Comparison of ENCODE assay signal across 8 cellular contexts in the genomic region with DNA sequence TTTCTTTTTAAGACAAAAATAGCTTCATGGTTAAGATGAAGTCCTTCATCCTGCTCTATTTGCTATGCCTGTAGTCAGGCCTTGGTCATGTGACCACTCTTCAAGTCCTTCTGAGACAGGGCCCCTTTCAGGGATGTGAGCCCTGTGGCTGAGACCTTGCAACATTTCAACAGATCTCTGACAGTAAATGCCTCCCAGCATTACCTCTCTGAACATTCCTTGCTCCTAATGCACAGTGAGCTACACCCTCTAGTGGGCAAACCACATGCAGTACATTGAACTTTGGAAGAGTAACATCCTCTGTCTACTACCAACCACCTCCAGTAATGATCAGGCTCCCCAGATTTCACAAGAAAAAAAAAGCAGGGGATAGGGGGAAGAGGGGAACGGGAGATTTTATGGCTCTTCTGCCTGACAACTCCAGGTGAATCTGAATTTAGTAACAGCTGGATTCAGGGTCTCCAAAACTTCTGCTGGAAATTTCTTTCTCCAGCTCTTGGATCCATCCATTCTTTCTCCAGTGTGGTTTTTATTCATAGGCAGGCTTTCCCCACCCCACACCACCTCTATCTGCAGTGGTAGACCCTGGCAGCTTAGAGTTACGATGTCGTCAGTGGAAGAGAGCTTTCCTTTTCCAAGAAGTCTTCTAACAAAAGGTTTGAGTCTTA. TPM values are rescaled to one million over a fixed set of nuclear protein-coding genes. Genes with fewer than 3 reads are reported as not detected.
DNase-seq lines count a peak whose midpoint lies in the region; ATAC-seq and TF ChIP-seq lines count a peak whose summit lies in the region.

No MANE protein-coding gene starts in this region.

- TF ChIP-seq POLR2A in spleen (IDR thresholded peaks at IDR 0.05): no peak

- H3K27ac ChIP-seq in right atrium auricular region (no peak overlapping the region), spleen (no peak overlapping the region)

- H3K4me3 Mint-ChIP-seq in activated naive CD8-positive, alpha-beta T cell treated with anti-CD3 and anti-CD28 coated beads, Interleukin-2, amount 10 ng/mL, durations not matched to agents 7 days and 5 days: no peak overlapping the region
- no peak overlapping the region for H3K4me3 Mint-ChIP-seq in activated T-cell treated with anti-CD3 and anti-CD28 coated beads, Interleukin-2, amount 50 U/mL, for 4 hours

- H3K27me3 ChIP-seq in right atrium auricular region (no peaks in the 10 kb centered on the region), spleen (replicated peaks in 1 of 7) (no peaks in the 10 kb centered on the region)

- POLR2A ChIA-PET in activated naive CD8-positive, alpha-beta T cell treated with anti-CD3 and anti-CD28 coated beads, Interleukin-2, amount 10 ng/mL, durations not matched to agents 7 days and 5 days (lab: Charles Lee): no interaction called here

- H3K4me1 Mint-ChIP-seq in activated naive CD8-positive, alpha-beta T cell treated with anti-CD3 and anti-CD28 coated beads, Interleukin-2, amount 10 ng/mL, durations not matched to agents 7 days and 5 days: peaks cover 10% of the 10 kb centered on the region
- peaks cover 8% of the 10 kb centered on the region for H3K4me1 Mint-ChIP-seq in activated T-cell treated with anti-CD3 and anti-CD28 coated beads, Interleukin-2, amount 50 U/mL, for 4 hours (ENCODE audit: low read depth)

- 70 to 89% (median 79%) methylated on average over 3 of the region's 3 CpGs for WGBS in spleen, 5 donors

- peaks cover 13% of the 10 kb centered on the region for H3K9me3 Mint-ChIP-seq in activated naive CD8-positive, alpha-beta T cell treated with anti-CD3 and anti-CD28 coated beads, Interleukin-2, amount 10 ng/mL, durations not matched to agents 7 days and 5 days
- H3K9me3 Mint-ChIP-seq in activated T-cell treated with anti-CD3 and anti-CD28 coated beads, Interleukin-2, amount 50 U/mL, for 4 hours: peaks cover 7% of the 10 kb centered on the region

- no peaks in the 10 kb centered on the region for H3K9me3 ChIP-seq in right atrium auricular region
- H3K9me3 ChIP-seq in spleen: peaks cover 0 to 15% (median 9%) of the 10 kb centered on the region in 8 donors

- TF ChIP-seq CTCF in right atrium auricular region (IDR thresholded peaks at IDR 0.05) (peak; percentile 28 to 73), spleen (IDR thresholded peaks at IDR 0.05 in 8 of 11, conservative IDR thresholded peaks at IDR 0.05 in 3 of 11) (peak in 8 of 11 experiments; percentile 22 to 56 (median 48))

- H3K4me1 ChIP-seq in right atrium auricular region (no peaks in the 10 kb centered on the region), spleen (no peaks in the 10 kb centered on the region)

- peak; percentile 86 for ATAC-seq in GM19035 (IDR thresholded peaks at IDR 0.05; ENCODE audit: unreplicated experiment)
- peak; percentile 84 for ATAC-seq in HG03159 (IDR thresholded peaks at IDR 0.05; ENCODE audit: unreplicated experiment)
- peak; percentile 42 for ATAC-seq in activated naive CD8-positive, alpha-beta T cell treated with anti-CD3 and anti-CD28 coated beads, Interleukin-2, amount 10 ng/mL, durations not matched to agents 7 days and 5 days (ENCODE audit: low read depth)
- no peak for ATAC-seq in activated T-cell treated with anti-CD3 and anti-CD28 coated beads, Interleukin-2, amount 50 U/mL, for 4 hours

- no peak overlapping the region for H3K27ac Mint-ChIP-seq in activated naive CD8-positive, alpha-beta T cell treated with anti-CD3 and anti-CD28 coated beads, Interleukin-2, amount 10 ng/mL, durations not matched to agents 7 days and 5 days

- intact Hi-C loops in spleen (cut with DNase I; ENCODE audit: low total_unique reads): no loop called here

- H3K36me3 ChIP-seq in right atrium auricular region (no peaks in the 10 kb centered on the region), spleen (peaks cover 0 to 19% (median 0%) of the 10 kb centered on the region in 6 donors)

- peaks cover 18% of the 10 kb centered on the region for H3K36me3 Mint-ChIP-seq in activated naive CD8-positive, alpha-beta T cell treated with anti-CD3 and anti-CD28 coated beads, Interleukin-2, amount 10 ng/mL, durations not matched to agents 7 days and 5 days
- peaks cover 10% of the 10 kb centered on the region for H3K36me3 Mint-ChIP-seq in activated T-cell treated with anti-CD3 and anti-CD28 coated beads, Interleukin-2, amount 50 U/mL, for 4 hours (ENCODE audit: insufficient read depth)

- DNase-seq in DMS153 treated with DMSO at 0.1 percent for 48 hours (lab: John Stamatoyannopoulos, UW; ENCODE audit: unreplicated experiment) (peak; percentile 6), NCI-H510A (lab: John Stamatoyannopoulos, UW) (peak; percentile 20), right atrium auricular region (ENCODE audit: low spot score) (no peak), spleen (no peak)
- DNase-seq in activated naive CD8-positive, alpha-beta T cell treated with anti-CD3 and anti-CD28 coated beads, Interleukin-2, amount 10 ng/mL, durations not matched to agents 7 days and 5 days: no peak
- no peak for DNase-seq in activated T-cell treated with anti-CD3 and anti-CD28 coated beads, Interleukin-2, amount 50 U/mL, for 4 hours

- H3K27me3 Mint-ChIP-seq in activated naive CD8-positive, alpha-beta T cell treated with anti-CD3 and anti-CD28 coated beads, Interleukin-2, amount 10 ng/mL, durations not matched to agents 7 days and 5 days: no peaks in the 10 kb centered on the region
- peaks cover under 1% of the 10 kb centered on the region for H3K27me3 Mint-ChIP-seq in activated T-cell treated with anti-CD3 and anti-CD28 coated beads, Interleukin-2, amount 50 U/mL, for 4 hours (ENCODE audit: low read depth)

- H3K4me3 ChIP-seq in right atrium auricular region: no peak overlapping the region
- no peak overlapping the region for H3K4me3 ChIP-seq in spleen

RNA-seq across cellular contexts. Expression of gene FBXO38, which starts 8.9 kb away (rescaled TPM):
- total RNA-seq in activated naive CD8-positive, alpha-beta T cell treated with anti-CD3 and anti-CD28 coated beads, Interleukin-2, amount 10 ng/mL, durations not matched to agents 7 days and 5 days: 10 to 100 TPM; 60.5 to 65.8 TPM
- total RNA-seq in right atrium auricular region: 10 to 100 TPM; 32.2 to 36.7 TPM
- 100 to 1,000 TPM in 1 of 7 donors, 10 to 100 TPM in 6; 50.4 to 119 (median 76.9) TPM for total RNA-seq in spleen
- polyA plus RNA-seq in spleen: 10 to 100 TPM; 14.3 to 14.5 (median 14.4) TPM
- 10 to 100 TPM; 29.8 to 31.5 (median 30.5) TPM for total RNA-seq in activated T-cell treated with anti-CD3 and anti-CD28 coated beads, Interleukin-2, amount 50 U/mL, for 4 hours

RNA-seq across cellular contexts. Expression of gene SPINK9, which starts 39.5 kb away (rescaled TPM):
- total RNA-seq in activated naive CD8-positive, alpha-beta T cell treated with anti-CD3 and anti-CD28 coated beads, Interleukin-2, amount 10 ng/mL, durations not matched to agents 7 days and 5 days: not detected
- total RNA-seq in right atrium auricular region (not detected), spleen (not detected)
- not detected for polyA plus RNA-seq in spleen
- not detected for total RNA-seq in activated T-cell treated with anti-CD3 and anti-CD28 coated beads, Interleukin-2, amount 50 U/mL, for 4 hours

Comparison
In these comparisons a context has a peak if more than half of its experiments do, and no peak if none do; other contexts are left out.
1. DNase-seq: peak in DMS153 treated with DMSO at 0.1 percent for 48 hours (single experiment) and NCI-H510A (single experiment); none in activated naive CD8-positive, alpha-beta T cell treated with anti-CD3 and anti-CD28 coated beads, Interleukin-2, amount 10 ng/mL, durations not matched to agents 7 days and 5 days (single experiment), right atrium auricular region (single experiment), spleen (single experiment) and activated T-cell treated with anti-CD3 and anti-CD28 coated beads, Interleukin-2, amount 50 U/mL, for 4 hours (single experiment).
2. ATAC-seq: peak in GM19035 (single experiment), HG03159 (single experiment) and activated naive CD8-positive, alpha-beta T cell treated with anti-CD3 and anti-CD28 coated beads, Interleukin-2, amount 10 ng/mL, durations not matched to agents 7 days and 5 days (single experiment); none in activated T-cell treated with anti-CD3 and anti-CD28 coated beads, Interleukin-2, amount 50 U/mL, for 4 hours (0 of 2).